In genomic region chr5:181259974-181260719, GRCh38 we compare ENCODE assay signal across 8 cellular contexts. TPM values are rescaled to one million over a fixed set of nuclear protein-coding genes. Genes with fewer than 3 reads are reported as not detected.
DNase-seq lines count a peak whose midpoint lies in the region; ATAC-seq, FAIRE-seq and TF ChIP-seq lines count a peak whose summit lies in the region.

No MANE protein-coding gene starts in this region.

- peak overlapping the region; percentile 89 for H3K4me3 ChIP-seq in brain microvascular endothelial cell (ENCODE audit: low read depth, low read length)

- H3K4me1 Mint-ChIP-seq in stimulated activated naive CD8-positive, alpha-beta T cell treated with anti-CD3 and anti-CD28 coated beads, Interleukin-15, Interleukin-2, amounts not matched to agents 100 ng/mL and 50 ng/mL, for 24 hours (ENCODE audit: low read depth): peaks cover 55% of the 10 kb centered on the region
- peaks cover 38% of the 10 kb centered on the region for H3K4me1 Mint-ChIP-seq in mesothelial cell of epicardium

- no peak for TF ChIP-seq CTCF in brain microvascular endothelial cell (IDR thresholded peaks at IDR 0.05; ENCODE audit: low read depth, low read length, missing control alignments)
- no peak for TF ChIP-seq CTCF in mesothelial cell of epicardium (IDR thresholded peaks at IDR 0.05; ENCODE audit: unreplicated experiment)

- peak overlapping the region; percentile 98 for H3K27ac ChIP-seq in brain microvascular endothelial cell

- H3K27ac Mint-ChIP-seq in stimulated activated naive CD8-positive, alpha-beta T cell treated with anti-CD3 and anti-CD28 coated beads, Interleukin-15, Interleukin-2, amounts not matched to agents 100 ng/mL and 50 ng/mL, for 24 hours: peak overlapping the region; percentile 92
- peak overlapping the region; percentile 97 for H3K27ac Mint-ChIP-seq in mesothelial cell of epicardium

- in situ Hi-C loops in brain microvascular endothelial cell (cut with HindIII; ENCODE audit: low pct_ligation_motif_present, low sequenced_read_pairs): no loop called here

- peaks cover 5% of the 10 kb centered on the region for H3K36me3 ChIP-seq in brain microvascular endothelial cell (replicated peaks)

- H3K27me3 Mint-ChIP-seq in stimulated activated naive CD8-positive, alpha-beta T cell treated with anti-CD3 and anti-CD28 coated beads, Interleukin-15, Interleukin-2, amounts not matched to agents 100 ng/mL and 50 ng/mL, for 24 hours: no peaks in the 10 kb centered on the region
- no peaks in the 10 kb centered on the region for H3K27me3 Mint-ChIP-seq in mesothelial cell of epicardium (ENCODE audit: low read depth)

- no peaks in the 10 kb centered on the region for H3K9me3 Mint-ChIP-seq in stimulated activated naive CD8-positive, alpha-beta T cell treated with anti-CD3 and anti-CD28 coated beads, Interleukin-15, Interleukin-2, amounts not matched to agents 100 ng/mL and 50 ng/mL, for 24 hours
- no peaks in the 10 kb centered on the region for H3K9me3 Mint-ChIP-seq in mesothelial cell of epicardium

- no peak for ATAC-seq in stimulated activated naive CD8-positive, alpha-beta T cell treated with anti-CD3 and anti-CD28 coated beads, Interleukin-15, Interleukin-2, amounts not matched to agents 100 U/mL and 50 U/mL, for 24 hours
- no peak for ATAC-seq in HG02885 (IDR thresholded peaks at IDR 0.05; ENCODE audit: poor library complexity, unreplicated experiment)

- peak overlapping the region; percentile 96 for H3K4me3 Mint-ChIP-seq in stimulated activated naive CD8-positive, alpha-beta T cell treated with anti-CD3 and anti-CD28 coated beads, Interleukin-15, Interleukin-2, amounts not matched to agents 100 ng/mL and 50 ng/mL, for 24 hours
- peak overlapping the region; percentile 100 for H3K4me3 Mint-ChIP-seq in mesothelial cell of epicardium

- H3K36me3 Mint-ChIP-seq in stimulated activated naive CD8-positive, alpha-beta T cell treated with anti-CD3 and anti-CD28 coated beads, Interleukin-15, Interleukin-2, amounts not matched to agents 100 ng/mL and 50 ng/mL, for 24 hours (ENCODE audit: low read depth): peaks cover 38% of the 10 kb centered on the region
- H3K36me3 Mint-ChIP-seq in mesothelial cell of epicardium: peaks cover 17% of the 10 kb centered on the region

- DNase-seq in stimulated activated naive CD8-positive, alpha-beta T cell treated with anti-CD3 and anti-CD28 coated beads, Interleukin-15, Interleukin-2, amounts not matched to agents 100 U/mL and 50 U/mL, for 24 hours: no peak
- DNase-seq in brain microvascular endothelial cell (no peak), mesothelial cell of epicardium (ENCODE audit: low spot score in 2 of 2, unreplicated experiment in 2 of 2) (no peak), GM19239 (ENCODE audit: insufficient read length, low spot score) (no peak), HCEC 1CT (no peak)
- DNase-seq in stimulated activated CD4-positive, alpha-beta T cell treated with anti-CD3 and anti-CD28 coated beads, Interleukin-2, amount 100 ng/mL, for 24 hours: no peak

- no peak for FAIRE-seq in GM19239 (lab: Jason Lieb, UNC)

- no peaks in the 10 kb centered on the region for H3K27me3 ChIP-seq in brain microvascular endothelial cell (replicated peaks)

RNA-seq across cellular contexts. Expression of gene TRIM52, which starts 0.8 kb away (rescaled TPM):
- 12.8 to 14.6 TPM (median 13.3 TPM) in 3 replicates for total RNA-seq in mesothelial cell of epicardium

RNA-seq across cellular contexts. Expression of gene RACK1, which starts 16.4 kb away (rescaled TPM):
- total RNA-seq in mesothelial cell of epicardium: 2,008 to 2,083 TPM (median 2,030 TPM) in 3 replicates

RNA-seq across cellular contexts. Expression of gene TRIM41, which starts 37.1 kb away (rescaled TPM):
- total RNA-seq in mesothelial cell of epicardium: 27.9 to 28.1 TPM (median 27.9 TPM) in 3 replicates

RNA-seq across cellular contexts. Expression of gene TRIM7, which starts 55.2 kb away (rescaled TPM):
- total RNA-seq in mesothelial cell of epicardium: 0.57 to 0.72 TPM (median 0.62 TPM) in 3 replicates
